In the genomic region with DNA sequence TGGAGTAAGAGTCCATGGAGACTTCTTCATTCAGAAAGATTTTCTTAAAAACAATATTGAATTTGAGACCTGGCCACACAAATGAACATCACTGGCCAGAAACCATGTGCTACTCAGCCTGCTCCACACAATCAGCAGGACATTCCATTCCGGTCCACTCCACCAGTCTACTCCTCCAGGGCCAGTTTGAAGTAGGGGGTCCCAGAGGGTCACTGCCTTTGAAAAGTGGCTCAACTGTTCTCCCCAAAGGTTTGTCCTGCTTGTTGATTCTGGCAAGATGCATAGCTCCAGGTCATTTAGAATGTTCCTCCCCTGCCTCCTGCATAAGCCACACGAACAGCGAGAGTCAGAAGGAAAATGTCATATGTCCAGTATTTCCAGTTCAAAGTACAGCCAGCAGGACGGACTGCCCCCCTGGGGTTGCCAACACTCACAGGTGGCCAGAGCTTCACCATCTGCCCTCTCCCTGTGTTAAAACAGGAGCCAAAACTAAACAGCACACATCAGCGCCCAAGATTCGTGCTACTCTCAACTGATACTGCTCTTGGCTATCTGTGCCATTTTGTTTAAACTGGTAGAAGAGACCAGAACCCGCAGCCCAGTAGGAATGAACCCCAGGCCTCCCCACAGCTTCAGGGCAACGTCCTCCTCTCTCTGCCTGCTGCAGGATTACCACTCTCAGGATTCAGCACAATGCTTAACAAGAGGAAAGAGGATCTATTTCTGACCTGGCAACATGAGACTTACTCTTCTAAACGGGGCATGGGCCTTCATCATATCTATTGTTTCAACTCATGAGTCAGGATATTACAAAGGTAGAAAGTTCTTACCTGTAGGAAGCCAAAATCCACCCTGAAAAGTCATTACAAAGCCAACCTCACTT, we compare ENCODE assay signal across 23 cellular contexts. TPM values are rescaled to one million over a fixed set of nuclear protein-coding genes. Genes with fewer than 3 reads are reported as not detected.
DNase-seq lines count a peak whose midpoint lies in the region; ATAC-seq and TF ChIP-seq lines count a peak whose summit lies in the region.
"Had no signal": no experiment of that assay in that cellular context is flagged by ENCODE, and none has a peak within 500 bp of the region (broad histone marks: within the 10 kb centered on the region; RNA-seq: fewer than 3 reads in every experiment).

No MANE protein-coding gene starts in this region.

- ATAC-seq in GM23338, result no peak
- peak; percentile 47 for ATAC-seq in left cardiac atrium
- no peak for ATAC-seq in HG03457 (IDR thresholded peaks at IDR 0.05; ENCODE audit: unreplicated experiment)
- ATAC-seq: activated naive CD4-positive, alpha-beta T cell treated with anti-CD3 and anti-CD28 coated beads, Interleukin-2, amount 50 U/mL, for 72 hours; activated T-helper 17 cell treated with anti-CD3 and anti-CD28 coated beads, Interleukin-2, amount 50 U/mL, for 72 hours; CD8-positive, alpha-beta T cell; lower lobe of right lung; SK-N-SH treated with all-trans-retinoic acid at 6 μM for 48 hours; stimulated activated naive CD8-positive, alpha-beta T cell treated with anti-CD3 and anti-CD28 coated beads, Interleukin-15, amount 100 ng/mL, for 72 hours had no signal

- no peaks in the 10 kb centered on the region for H3K27me3 ChIP-seq in GM23338 (ENCODE audit: insufficient read depth)
- H3K27me3 ChIP-seq in prostate gland (replicated peaks; ENCODE audit: insufficient read depth), result no peaks in the 10 kb centered on the region
- H3K27me3 ChIP-seq: tibial nerve had no signal

- no peak overlapping the region for H3K4me3 ChIP-seq in GM23338
- H3K4me3 ChIP-seq in astrocyte of the spinal cord (ENCODE audit: low read depth, low read length), result no peak overlapping the region
- H3K4me3 ChIP-seq in prostate gland, result no peak overlapping the region
- H3K4me3 ChIP-seq: GM23248, lower lobe of right lung, tibial nerve had no signal

- H3K4me2 ChIP-seq in GM23338, result peak overlapping the region; percentile 45

- TF ChIP-seq CTCF in GM23338 (conservative IDR thresholded peaks at IDR 0.05; ENCODE audit: low read depth in 2 of 2) (no peak), astrocyte of the spinal cord (IDR thresholded peaks at IDR 0.05; ENCODE audit: low read depth, low read length) (no peak), prostate gland (IDR thresholded peaks at IDR 0.05) (no peak)

- H3K36me3 Mint-ChIP-seq in GM23338 (ENCODE audit: low read depth), result peaks cover 72% of the 10 kb centered on the region
- H3K36me3 Mint-ChIP-seq: activated naive CD4-positive, alpha-beta T cell treated with anti-CD3 and anti-CD28 coated beads, Interleukin-2, amount 50 U/mL, for 72 hours; CD8-positive, alpha-beta T cell had no signal

- no peak overlapping the region for H3K4me3 Mint-ChIP-seq in GM23338
- H3K4me3 Mint-ChIP-seq: activated T-helper 17 cell treated with anti-CD3 and anti-CD28 coated beads, Interleukin-2, amount 50 U/mL, for 72 hours; CD8-positive, alpha-beta T cell; stimulated activated naive CD8-positive, alpha-beta T cell treated with anti-CD3 and anti-CD28 coated beads, Interleukin-15, amount 100 ng/mL, for 72 hours; T-helper 2 cell treated with Interferon-gamma antibody and Interleukin-4, amounts not matched to agents 5 μg/mL and 100 μg/mL, for 36 hours had no signal

- H3F3A ChIP-seq in GM23338 (replicated peaks; ENCODE audit: low read depth), result peaks cover 12% of the 10 kb centered on the region

- H3K4me1 ChIP-seq in GM23338 (ENCODE audit: insufficient read depth), result peaks cover 77% of the 10 kb centered on the region
- H3K4me1 ChIP-seq in prostate gland (replicated peaks), result peaks cover 4% of the 10 kb centered on the region

- H3K36me3 ChIP-seq in GM23338 (ENCODE audit: insufficient read depth) (no peaks in the 10 kb centered on the region), prostate gland (no peaks in the 10 kb centered on the region)
- H3K36me3 ChIP-seq: lower lobe of right lung, tibial nerve, WERI-Rb-1 had no signal

- TF ChIP-seq POLR2A in prostate gland (IDR thresholded peaks at IDR 0.05), result no peak

- H3K27ac ChIP-seq in GM23338 (ENCODE audit: low read depth) (peak overlapping the region; percentile 89), prostate gland (peak overlapping the region in 1 of 2 donors; percentile 3)
- H3K27ac ChIP-seq: GM23248, lower lobe of right lung, tibial nerve, WERI-Rb-1 had no signal

- H4K20me1 ChIP-seq in GM23338 (replicated peaks; ENCODE audit: insufficient read depth), result peaks cover 12% of the 10 kb centered on the region

- DNase-seq in GM23338 (ENCODE audit: low spot score) (no peak), astrocyte of the spinal cord (ENCODE audit: low read depth, low spot score) (peak; percentile 54), left cardiac atrium (no peak), prostate gland (ENCODE audit: low spot score) (peak; percentile 29), NCI-H226 (no peak), SW480 (ENCODE audit: low spot score) (no peak), NCI-H1694 (lab: John Stamatoyannopoulos, UW) (no peak)
- DNase-seq: activated CD4-positive, alpha-beta T cell treated with anti-CD3 and anti-CD28 coated beads, Interleukin-2, amount 50 U/mL, for 1 hour; activated CD8-positive, alpha-beta memory T cell treated with anti-CD3 and anti-CD28 coated beads, Interleukin-2, amount 50 U/mL, for 4 hours; aorta; CD8-positive, alpha-beta T cell; DMS79; GM23248; lower lobe of right lung; NCI-H1105 treated with DMSO at 0.1 percent for 48 hours; stimulated activated naive CD8-positive, alpha-beta T cell treated with anti-CD3 and anti-CD28 coated beads, Interleukin-15, amount 100 ng/mL, for 72 hours; WERI-Rb-1 had no signal

- peaks cover 78% of the 10 kb centered on the region for H3K4me1 Mint-ChIP-seq in GM23338
- H3K4me1 Mint-ChIP-seq: activated T-helper 17 cell treated with anti-CD3 and anti-CD28 coated beads, Interleukin-2, amount 50 U/mL, for 72 hours; stimulated activated naive CD8-positive, alpha-beta T cell treated with anti-CD3 and anti-CD28 coated beads, Interleukin-15, amount 100 ng/mL, for 72 hours had no signal

- H3K9me3 Mint-ChIP-seq in GM23338, result peaks cover 37% of the 10 kb centered on the region
- H3K9me3 Mint-ChIP-seq: activated T-helper 17 cell treated with anti-CD3 and anti-CD28 coated beads, Interleukin-2, amount 50 U/mL, for 72 hours; stimulated activated naive CD8-positive, alpha-beta T cell treated with anti-CD3 and anti-CD28 coated beads, Interleukin-15, amount 100 ng/mL, for 72 hours; T-helper 2 cell treated with Interferon-gamma antibody and Interleukin-4, amounts not matched to agents 5 μg/mL and 100 μg/mL, for 36 hours had no signal

- H3K79me2 ChIP-seq in GM23338 (replicated peaks; ENCODE audit: insufficient read depth), result peaks cover 91% of the 10 kb centered on the region

- peak overlapping the region; percentile 35; the same call in 1 of the 2 replicates for H3K27ac Mint-ChIP-seq in GM23338
- H3K27ac Mint-ChIP-seq: activated naive CD4-positive, alpha-beta T cell treated with anti-CD3 and anti-CD28 coated beads, Interleukin-2, amount 50 U/mL, for 72 hours; activated T-helper 17 cell treated with anti-CD3 and anti-CD28 coated beads, Interleukin-2, amount 50 U/mL, for 72 hours; CD8-positive, alpha-beta T cell; stimulated activated naive CD8-positive, alpha-beta T cell treated with anti-CD3 and anti-CD28 coated beads, Interleukin-15, amount 100 ng/mL, for 72 hours; T-helper 2 cell treated with Interferon-gamma antibody and Interleukin-4, amounts not matched to agents 5 μg/mL and 100 μg/mL, for 36 hours had no signal

- no peak overlapping the region for H2AFZ ChIP-seq in GM23338
- H2AFZ ChIP-seq: GM23248 had no signal

- H3K9me2 ChIP-seq in GM23338 (ENCODE audit: insufficient read depth), result peaks cover 11% of the 10 kb centered on the region; the same call in 1 of the 2 replicates

- no peaks in the 10 kb centered on the region for H3K9me3 ChIP-seq in prostate gland
- H3K9me3 ChIP-seq: lower lobe of right lung, tibial nerve had no signal

- peaks cover 9% of the 10 kb centered on the region for H3K27me3 Mint-ChIP-seq in GM23338 (ENCODE audit: insufficient read depth, low read depth, poor library complexity)
- H3K27me3 Mint-ChIP-seq: activated T-helper 17 cell treated with anti-CD3 and anti-CD28 coated beads, Interleukin-2, amount 50 U/mL, for 72 hours; stimulated activated naive CD8-positive, alpha-beta T cell treated with anti-CD3 and anti-CD28 coated beads, Interleukin-15, amount 100 ng/mL, for 72 hours had no signal

- intact Hi-C loops in left cardiac atrium (cut with DNase I), result no loop called here
- intact Hi-C loops in prostate gland (cut with DNase I), result no loop called here

- 62% methylated on average over 9 of the region's 9 CpGs for WGBS in prostate gland

- in situ Hi-C loops in astrocyte of the spinal cord (cut with HindIII; ENCODE audit: low sequenced_read_pairs), result no loop called here

RNA-seq across cellular contexts. Expression of a gene that starts 11.3 kb away (rescaled TPM):
- total RNA-seq in GM23338 (2014; rRNA removed; shearing (Covaris generic)), result 145 and 154 TPM in 2 replicates
- polyA plus RNA-seq in GM23338 (2016; fragmentation: Nextera tagmentation; extraction: Ambion mirVana), result 35.0 and 35.2 TPM in 2 replicates
- total RNA-seq in left cardiac atrium (10 to 100 TPM; 39.9 to 45.6 TPM), prostate gland (10 to 100 TPM; 54.3 to 63.1 TPM)

Comparison
In these comparisons a context has a peak if more than half of its experiments do, and no peak if none do; other contexts are left out.
1. ATAC-seq: peak in left cardiac atrium (2 of 2); none in GM23338 (single experiment) and HG03457 (single experiment).
2. DNase-seq: peak in astrocyte of the spinal cord (single experiment) and prostate gland (single experiment); none in GM23338 (single experiment), left cardiac atrium (single experiment), NCI-H226 (single experiment), SW480 (single experiment) and NCI-H1694 (single experiment).